ENCODE assay signal across 2 cellular contexts in genomic region chr6:33566182-33567084, GRCh38.
TF ChIP-seq lines count a peak whose summit lies in the region.

No MANE protein-coding gene starts in this region.

TF ChIP-seq in HCT116, 20 proteins besides CTCF, POLR2A, EP300 and RAD21 (continued from another document):
- no peak for TF ChIP-seq ZBTB33 (IDR thresholded peaks at IDR 0.05; ENCODE audit: extremely low read depth, insufficient replicate concordance, low read length)
- no peak for TF ChIP-seq CEBPB (IDR thresholded peaks at IDR 0.05; ENCODE audit: low read depth)
TF ChIP-seq in HCT116: peak in this region for 0.

TF ChIP-seq in SK-N-SH treated with all-trans-retinoic acid at 6 μM for 48 hours, 23 proteins besides CTCF, POLR2A, EP300 and RAD21 (continued from another document):
- TF ChIP-seq PATZ1 (CRISPR knock-in tag; IDR thresholded peaks at IDR 0.05; ENCODE audit: borderline replicate concordance), result no peak
- no peak for TF ChIP-seq CREB5 (CRISPR knock-in tag; IDR thresholded peaks at IDR 0.05; ENCODE audit: low read depth)
- no peak for TF ChIP-seq TSHZ2 (CRISPR knock-in tag; IDR thresholded peaks at IDR 0.05)
- TF ChIP-seq TOX (CRISPR knock-in tag; IDR thresholded peaks at IDR 0.05; ENCODE audit: borderline replicate concordance), result no peak
- TF ChIP-seq RARB (CRISPR knock-in tag; IDR thresholded peaks at IDR 0.05), result no peak
